In the genomic region with DNA sequence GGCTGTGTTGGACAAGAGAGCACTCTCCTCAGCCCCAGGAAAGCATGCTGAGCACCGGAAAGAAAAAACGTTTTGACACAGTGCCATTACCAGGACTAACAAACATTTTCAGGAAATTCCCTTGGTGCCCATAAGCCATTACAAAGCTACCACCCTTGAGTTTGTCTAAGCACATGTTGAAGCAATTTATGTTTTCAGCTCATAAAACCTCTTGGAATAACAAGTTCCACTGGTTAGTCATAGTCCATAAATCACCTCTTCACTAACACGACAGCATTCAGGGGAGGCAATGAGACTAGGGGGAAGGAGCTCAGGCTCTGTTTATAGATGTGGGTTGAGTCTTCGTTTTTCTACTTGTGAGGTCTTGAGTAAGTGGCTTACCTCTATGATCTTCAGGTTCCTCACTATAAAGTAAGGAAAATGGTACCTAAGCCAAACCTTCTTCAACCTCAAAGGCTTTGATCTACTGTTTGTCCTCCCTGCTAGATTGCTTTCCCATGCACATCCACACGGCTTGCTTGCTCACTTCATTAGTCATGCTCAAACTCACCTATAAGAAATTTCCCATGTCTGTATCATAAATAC, we compare ENCODE assay signal across 15 cellular contexts.
DNase-seq lines count a peak whose midpoint lies in the region; ATAC-seq and TF ChIP-seq lines count a peak whose summit lies in the region.
"Had no signal": no experiment of that assay in that cellular context is flagged by ENCODE, and none has a peak within 500 bp of the region (broad histone marks: within the 10 kb centered on the region; RNA-seq: fewer than 3 reads in every experiment).

No MANE protein-coding gene starts in this region.

- no peak for TF ChIP-seq CTCF in foreskin fibroblast (IDR thresholded peaks at IDR 0.05; ENCODE audit: low read depth, low read length)

- no peak overlapping the region for H3K4me3 ChIP-seq in foreskin fibroblast (ENCODE audit: low read depth in 1 of 2, low read length in 2 of 2)
- H3K4me3 ChIP-seq: esophagus squamous epithelium had no signal

- DNase-seq in EL (peak; percentile 76), NCI-H187 treated with DMSO at 0.1 percent for 48 hours (lab: John Stamatoyannopoulos, UW) (peak; percentile 80), astrocyte of the hippocampus (ENCODE audit: low read depth, low spot score) (peak; percentile 57), renal cortical epithelial cell (ENCODE audit: low read depth) (peak; percentile 53), foreskin fibroblast (no peak), germinal center (ENCODE audit: low spot score) (no peak), NCI-H1092 (lab: John Stamatoyannopoulos, UW) (no peak)
- DNase-seq: central memory CD4-positive, alpha-beta T cell; esophagus squamous epithelium; NCI-H2107; stimulated activated CD4-positive, alpha-beta T cell treated with anti-CD3 and anti-CD28 coated beads, Interleukin-15, amount 100 ng/mL, for 24 hours had no signal

- ATAC-seq in GM21526 (IDR thresholded peaks at IDR 0.05; ENCODE audit: low FRiP score, unreplicated experiment): no peak
- ATAC-seq: activated T-helper 17 cell treated with anti-CD3 and anti-CD28 coated beads, Interleukin-2, amount 50 U/mL, for 72 hours; left lobe of liver; WTC11 had no signal

Comparison
In these comparisons a context has a peak if more than half of its experiments do, and no peak if none do; other contexts are left out.
1. DNase-seq: peak in EL (single experiment), NCI-H187 treated with DMSO at 0.1 percent for 48 hours (single experiment), astrocyte of the hippocampus (single experiment) and renal cortical epithelial cell (single experiment); none in foreskin fibroblast (0 of 2), germinal center (single experiment) and NCI-H1092 (single experiment).